26 cellular contexts compared by ENCODE assay signal in the genomic region with DNA sequence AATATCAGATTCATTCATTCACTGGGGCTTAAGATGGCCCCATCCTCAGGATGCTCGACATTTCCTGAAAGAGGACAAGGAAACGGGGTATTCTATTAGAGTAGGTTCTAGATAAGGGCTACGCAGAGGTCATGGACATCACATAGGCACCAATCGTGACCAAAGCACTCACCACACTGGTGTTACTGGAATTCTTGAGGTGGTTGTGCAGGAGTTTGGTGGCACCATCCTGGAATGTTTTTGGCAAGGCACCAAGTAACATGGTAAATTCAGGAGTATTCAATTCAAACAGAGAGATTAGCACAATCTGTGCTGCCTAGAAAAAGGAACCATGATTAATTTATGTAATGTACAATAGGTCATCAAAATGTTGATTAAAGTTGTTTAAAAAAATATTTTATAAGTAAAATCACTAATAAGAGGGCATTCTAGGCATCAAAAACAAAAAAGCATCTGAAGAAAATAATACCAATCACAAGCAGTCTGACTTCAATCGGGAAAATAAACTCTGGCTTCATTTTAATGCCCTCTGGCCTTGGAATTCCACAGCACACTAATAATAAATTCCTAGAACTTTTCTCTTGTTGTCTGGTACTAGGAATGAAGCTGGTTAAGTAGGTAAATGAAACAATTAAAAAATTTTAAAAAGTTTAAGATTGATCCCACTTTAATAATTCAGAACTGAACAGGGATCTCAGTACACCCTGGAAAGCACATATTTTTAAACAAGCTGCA.
DNase-seq lines count a peak whose midpoint lies in the region; ATAC-seq and TF ChIP-seq lines count a peak whose summit lies in the region.
"Had no signal": no experiment of that assay in that cellular context is flagged by ENCODE, and none has a peak within 500 bp of the region (broad histone marks: within the 10 kb centered on the region; RNA-seq: fewer than 3 reads in every experiment).

No MANE protein-coding gene starts in this region.

- peaks cover 92% of the 10 kb centered on the region for H3K36me3 ChIP-seq in RWPE2 (ENCODE audit: low read depth)
- H3K36me3 ChIP-seq in skeletal muscle satellite cell (ENCODE audit: insufficient read depth, low read length) = peaks cover 50% of the 10 kb centered on the region

- peak overlapping the region; percentile 30 for H3K9ac ChIP-seq in skeletal muscle satellite cell (ENCODE audit: low read depth, low read length)

- intact Hi-C loops in activated CD4-positive, alpha-beta T cell treated with anti-CD3 and anti-CD28 coated beads, Interleukin-2, amount 10 ng/mL, durations not matched to agents 24 days and 14 days (cut with micrococcal nuclease) = no loop called here
- intact Hi-C loops in activated CD4-positive, alpha-beta T cell treated with anti-CD3 and anti-CD28 coated beads for 36 hours (cut with DNase I, micrococcal nuclease) = no loop called here

- POLR2A ChIA-PET in activated CD4-positive, alpha-beta T cell treated with anti-CD3 and anti-CD28 coated beads for 36 hours (lab: Charles Lee) = no interaction called here

- H3K4me3 Mint-ChIP-seq in activated CD4-positive, alpha-beta T cell treated with anti-CD3 and anti-CD28 coated beads, Interleukin-2, amount 10 ng/mL, durations not matched to agents 24 days and 14 days = no peak overlapping the region
- H3K4me3 Mint-ChIP-seq in activated CD4-positive, alpha-beta T cell treated with anti-CD3 and anti-CD28 coated beads for 36 hours = no peak overlapping the region
- H3K4me3 Mint-ChIP-seq in T-helper 2 cell treated with Interferon-gamma antibody and Interleukin-4, amounts not matched to agents 5 μg/mL and 100 μg/mL, for 36 hours = no peak overlapping the region
- H3K4me3 Mint-ChIP-seq: activated CD4-positive, alpha-beta T cell treated with anti-CD3 and anti-CD28 coated beads, Interleukin-2, amount 10 ng/mL, durations not matched to agents 7 days and 5 days; activated naive CD8-positive, alpha-beta T cell treated with anti-CD3 and anti-CD28 coated beads, Interleukin-2, amount 10 ng/mL, durations not matched to agents 7 days and 5 days; central memory CD8-positive, alpha-beta T cell; nephron had no signal

- CTCF ChIA-PET in activated CD4-positive, alpha-beta T cell treated with anti-CD3 and anti-CD28 coated beads for 36 hours (lab: Charles Lee) = interaction anchor here (1.0 kb wide), 1 partner anchor 10 kb away, joined by 4 read pairs; no protein-coding TSS in a partner anchor

- H3K4me1 ChIP-seq in RWPE2 (ENCODE audit: insufficient read depth, poor library complexity, severe bottlenecking) (peaks cover 8% of the 10 kb centered on the region), skeletal muscle satellite cell (ENCODE audit: control insufficient read depth, insufficient read depth, low read length) (peaks cover 29% of the 10 kb centered on the region)
- H3K4me1 ChIP-seq: body of pancreas, lower lobe of right lung, suprapubic skin, upper lobe of left lung had no signal

- DNase-seq in activated CD4-positive, alpha-beta T cell treated with anti-CD3 and anti-CD28 coated beads, Interleukin-2, amount 10 ng/mL, durations not matched to agents 24 days and 14 days = peak; percentile 43
- DNase-seq in activated CD4-positive, alpha-beta T cell treated with anti-CD3 and anti-CD28 coated beads for 36 hours = no peak
- DNase-seq in RWPE2 (ENCODE audit: low spot score) (no peak), foreskin fibroblast (peak; percentile 23 to 63), GM19240 (ENCODE audit: insufficient read length, low spot score) (no peak), mesenteric fat pad (ENCODE audit: low spot score) (no peak)
- no peak for DNase-seq in T-helper 2 cell treated with Interferon-gamma antibody and Interleukin-4, amounts not matched to agents 5 μg/mL and 100 μg/mL, for 36 hours (ENCODE audit: low spot score)
- DNase-seq: activated CD4-positive, alpha-beta T cell treated with anti-CD3 and anti-CD28 coated beads, Interleukin-2, amount 10 ng/mL, durations not matched to agents 7 days and 5 days; activated effector memory CD4-positive, alpha-beta T cell treated with Interleukin-2 at 50 U/mL for 16 hours; activated naive CD8-positive, alpha-beta T cell treated with anti-CD3 and anti-CD28 coated beads, Interleukin-2, amount 10 ng/mL, durations not matched to agents 7 days and 5 days; body of pancreas; dorsolateral prefrontal cortex; lower lobe of right lung; NCI-H1417 treated with DMSO at 0.1 percent for 48 hours; NCI-H2081; NCI-H748 treated with DMSO at 0.1 percent for 48 hours; SIG-M5; small intestine; stimulated activated naive CD4-positive, alpha-beta T cell treated with Interleukin-2 at 50 U/mL for 16 hours; upper lobe of left lung; WERI-Rb-1 had no signal

- H3K36me3 Mint-ChIP-seq in activated CD4-positive, alpha-beta T cell treated with anti-CD3 and anti-CD28 coated beads, Interleukin-2, amount 10 ng/mL, durations not matched to agents 24 days and 14 days (ENCODE audit: low read depth) = peaks cover 30% of the 10 kb centered on the region
- peaks cover 31% of the 10 kb centered on the region for H3K36me3 Mint-ChIP-seq in activated CD4-positive, alpha-beta T cell treated with anti-CD3 and anti-CD28 coated beads for 36 hours (ENCODE audit: low read depth)
- H3K36me3 Mint-ChIP-seq in T-helper 2 cell treated with Interferon-gamma antibody and Interleukin-4, amounts not matched to agents 5 μg/mL and 100 μg/mL, for 36 hours (ENCODE audit: low read depth) = peaks cover 24% of the 10 kb centered on the region

- H3K4me1 Mint-ChIP-seq in activated CD4-positive, alpha-beta T cell treated with anti-CD3 and anti-CD28 coated beads, Interleukin-2, amount 10 ng/mL, durations not matched to agents 24 days and 14 days = no peaks in the 10 kb centered on the region
- peaks cover 7% of the 10 kb centered on the region for H3K4me1 Mint-ChIP-seq in activated CD4-positive, alpha-beta T cell treated with anti-CD3 and anti-CD28 coated beads for 36 hours
- H3K4me1 Mint-ChIP-seq in T-helper 2 cell treated with Interferon-gamma antibody and Interleukin-4, amounts not matched to agents 5 μg/mL and 100 μg/mL, for 36 hours (ENCODE audit: low read depth) = no peaks in the 10 kb centered on the region
- H3K4me1 Mint-ChIP-seq: activated CD4-positive, alpha-beta T cell treated with anti-CD3 and anti-CD28 coated beads, Interleukin-2, amount 10 ng/mL, durations not matched to agents 7 days and 5 days; central memory CD8-positive, alpha-beta T cell; nephron had no signal

- H3K27ac ChIP-seq in RWPE2 (ENCODE audit: poor library complexity, severe bottlenecking) = peak overlapping the region; percentile 9
- H3K27ac ChIP-seq: 22Rv1, body of pancreas, dorsolateral prefrontal cortex, lower lobe of right lung, suprapubic skin, upper lobe of left lung, WERI-Rb-1 had no signal

- H3K27me3 ChIP-seq in RWPE2 (ENCODE audit: insufficient read depth, poor library complexity, severe bottlenecking) (no peaks in the 10 kb centered on the region), skeletal muscle satellite cell (ENCODE audit: control insufficient read depth, insufficient read depth, low read length) (no peaks in the 10 kb centered on the region)
- H3K27me3 ChIP-seq: body of pancreas, dorsolateral prefrontal cortex, suprapubic skin, upper lobe of left lung had no signal

- H3K4me3 ChIP-seq in RWPE2 (ENCODE audit: severe bottlenecking) (no peak overlapping the region), foreskin fibroblast (ENCODE audit: low read depth in 1 of 2, low read length in 2 of 2) (no peak overlapping the region), skeletal muscle satellite cell (ENCODE audit: low read length) (no peak overlapping the region)
- H3K4me3 ChIP-seq: body of pancreas, dorsolateral prefrontal cortex, lower lobe of right lung, suprapubic skin, upper lobe of left lung had no signal

- H3K9me3 ChIP-seq in RWPE2 (ENCODE audit: severe bottlenecking) (no peaks in the 10 kb centered on the region), skeletal muscle satellite cell (replicated peaks; ENCODE audit: low read length) (no peaks in the 10 kb centered on the region)
- H3K9me3 ChIP-seq: body of pancreas, lower lobe of right lung, suprapubic skin, upper lobe of left lung had no signal

- TF ChIP-seq CTCF in RWPE2 (IDR thresholded peaks at IDR 0.05; ENCODE audit: poor library complexity, severe bottlenecking) (no peak), foreskin fibroblast (IDR thresholded peaks at IDR 0.05; ENCODE audit: low read depth, low read length) (no peak)

- H3K27ac Mint-ChIP-seq in activated CD4-positive, alpha-beta T cell treated with anti-CD3 and anti-CD28 coated beads, Interleukin-2, amount 10 ng/mL, durations not matched to agents 24 days and 14 days = no peak overlapping the region
- no peak overlapping the region for H3K27ac Mint-ChIP-seq in activated CD4-positive, alpha-beta T cell treated with anti-CD3 and anti-CD28 coated beads for 36 hours
- no peak overlapping the region for H3K27ac Mint-ChIP-seq in T-helper 2 cell treated with Interferon-gamma antibody and Interleukin-4, amounts not matched to agents 5 μg/mL and 100 μg/mL, for 36 hours
- H3K27ac Mint-ChIP-seq: activated CD4-positive, alpha-beta T cell treated with anti-CD3 and anti-CD28 coated beads, Interleukin-2, amount 10 ng/mL, durations not matched to agents 7 days and 5 days; activated naive CD8-positive, alpha-beta T cell treated with anti-CD3 and anti-CD28 coated beads, Interleukin-2, amount 10 ng/mL, durations not matched to agents 7 days and 5 days; nephron had no signal

- H3K4me2 ChIP-seq in skeletal muscle satellite cell (ENCODE audit: low read length) = no peak overlapping the region

- no peaks in the 10 kb centered on the region for H3K27me3 Mint-ChIP-seq in activated CD4-positive, alpha-beta T cell treated with anti-CD3 and anti-CD28 coated beads, Interleukin-2, amount 10 ng/mL, durations not matched to agents 24 days and 14 days
- H3K27me3 Mint-ChIP-seq in activated CD4-positive, alpha-beta T cell treated with anti-CD3 and anti-CD28 coated beads for 36 hours = no peaks in the 10 kb centered on the region
- no peaks in the 10 kb centered on the region for H3K27me3 Mint-ChIP-seq in T-helper 2 cell treated with Interferon-gamma antibody and Interleukin-4, amounts not matched to agents 5 μg/mL and 100 μg/mL, for 36 hours (ENCODE audit: low read depth)
- H3K27me3 Mint-ChIP-seq: activated CD4-positive, alpha-beta T cell treated with anti-CD3 and anti-CD28 coated beads, Interleukin-2, amount 10 ng/mL, durations not matched to agents 7 days and 5 days; activated naive CD8-positive, alpha-beta T cell treated with anti-CD3 and anti-CD28 coated beads, Interleukin-2, amount 10 ng/mL, durations not matched to agents 7 days and 5 days; central memory CD8-positive, alpha-beta T cell had no signal

- ATAC-seq in activated CD4-positive, alpha-beta T cell treated with anti-CD3 and anti-CD28 coated beads for 36 hours = no peak
- no peak for ATAC-seq in RWPE2 (ENCODE audit: low read depth)
- ATAC-seq: body of pancreas, lower lobe of right lung had no signal

- H3K9me3 Mint-ChIP-seq in activated CD4-positive, alpha-beta T cell treated with anti-CD3 and anti-CD28 coated beads, Interleukin-2, amount 10 ng/mL, durations not matched to agents 24 days and 14 days = no peaks in the 10 kb centered on the region
- no peaks in the 10 kb centered on the region for H3K9me3 Mint-ChIP-seq in activated CD4-positive, alpha-beta T cell treated with anti-CD3 and anti-CD28 coated beads for 36 hours (ENCODE audit: low read depth)
- no peaks in the 10 kb centered on the region for H3K9me3 Mint-ChIP-seq in T-helper 2 cell treated with Interferon-gamma antibody and Interleukin-4, amounts not matched to agents 5 μg/mL and 100 μg/mL, for 36 hours
- H3K9me3 Mint-ChIP-seq: activated CD4-positive, alpha-beta T cell treated with anti-CD3 and anti-CD28 coated beads, Interleukin-2, amount 10 ng/mL, durations not matched to agents 7 days and 5 days; activated naive CD8-positive, alpha-beta T cell treated with anti-CD3 and anti-CD28 coated beads, Interleukin-2, amount 10 ng/mL, durations not matched to agents 7 days and 5 days; central memory CD8-positive, alpha-beta T cell; nephron had no signal

Comparison
In these comparisons a context has a peak if more than half of its experiments do, and no peak if none do; other contexts are left out.
1. DNase-seq: peak in activated CD4-positive, alpha-beta T cell treated with anti-CD3 and anti-CD28 coated beads, Interleukin-2, amount 10 ng/mL, durations not matched to agents 24 days and 14 days (single experiment) and foreskin fibroblast (2 of 2); none in activated CD4-positive, alpha-beta T cell treated with anti-CD3 and anti-CD28 coated beads for 36 hours (single experiment), RWPE2 (single experiment), GM19240 (single experiment), T-helper 2 cell treated with Interferon-gamma antibody and Interleukin-4, amounts not matched to agents 5 μg/mL and 100 μg/mL, for 36 hours (single experiment) and mesenteric fat pad (single experiment).